ENCODE assay signal across 1 cellular context in genomic region chr12:100200450-100201181, GRCh38.
TF ChIP-seq lines count a peak whose summit lies in the region.

Gene ACTR6 (plus strand): TSS chr12:100200815. CDS start chr12:100200852, 37 bp downstream.

TF ChIP-seq in HepG2, 621 proteins besides CTCF, POLR2A, EP300 and RAD21 (continued from another document and continues in another):
- TF ChIP-seq KIAA2018 (CRISPR knock-in tag; IDR thresholded peaks at IDR 0.05; ENCODE audit: borderline replicate concordance): no peak
- TF ChIP-seq MXD3 (CRISPR knock-in tag; IDR thresholded peaks at IDR 0.05): 0 out of 2 replicates have a peak, but pooled peaks have one; percentile 42
- TF ChIP-seq PRMT3 (CRISPR knock-in tag; IDR thresholded peaks at IDR 0.05; ENCODE audit: borderline replicate concordance, low read depth): no peak
- TF ChIP-seq ATF5 (CRISPR knock-in tag; IDR thresholded peaks at IDR 0.05; ENCODE audit: low read depth): no peak
- no peak for TF ChIP-seq ZNF225 (CRISPR knock-in tag; IDR thresholded peaks at IDR 0.05)
- no peak for TF ChIP-seq TCF12 (IDR thresholded peaks at IDR 0.05)
- TF ChIP-seq TCF12 (CRISPR knock-in tag; IDR thresholded peaks at IDR 0.05): no peak
- TF ChIP-seq HDAC1 (CRISPR knock-in tag; IDR thresholded peaks at IDR 0.05): peak; percentile 92
- no peak for TF ChIP-seq TBX3 (IDR thresholded peaks at IDR 0.05; ENCODE audit: borderline replicate concordance)
- peak; percentile 30; the same call in 1 of the 2 replicates for TF ChIP-seq RXRB (CRISPR knock-in tag; IDR thresholded peaks at IDR 0.05; ENCODE audit: borderline replicate concordance)
- no peak for TF ChIP-seq ZNF740 (CRISPR knock-in tag; IDR thresholded peaks at IDR 0.05)
- no peak for TF ChIP-seq ZNF746 (CRISPR knock-in tag; IDR thresholded peaks at IDR 0.05)
- peak; percentile 81 for TF ChIP-seq ZGPAT (CRISPR knock-in tag; IDR thresholded peaks at IDR 0.05)
- TF ChIP-seq RARG (CRISPR knock-in tag; IDR thresholded peaks at IDR 0.05; ENCODE audit: low read depth): no peak
- TF ChIP-seq SMAD1 (CRISPR knock-in tag; IDR thresholded peaks at IDR 0.05; ENCODE audit: borderline replicate concordance, low read depth): no peak
- no peak for TF ChIP-seq ZFP62 (CRISPR knock-in tag; IDR thresholded peaks at IDR 0.05)
- no peak for TF ChIP-seq MTA3 (CRISPR knock-in tag; IDR thresholded peaks at IDR 0.05)
- TF ChIP-seq ZNF788 (CRISPR knock-in tag; IDR thresholded peaks at IDR 0.05; ENCODE audit: borderline replicate concordance): no peak
- TF ChIP-seq ZNF253 (CRISPR knock-in tag; IDR thresholded peaks at IDR 0.05; ENCODE audit: borderline replicate concordance): no peak
- TF ChIP-seq TFE3 (CRISPR knock-in tag; IDR thresholded peaks at IDR 0.05): peak; percentile 59; the same call in 1 of the 2 replicates
- no peak for TF ChIP-seq ZBTB10 (CRISPR knock-in tag; IDR thresholded peaks at IDR 0.05; ENCODE audit: borderline replicate concordance)
- TF ChIP-seq ZBTB8A (CRISPR knock-in tag; IDR thresholded peaks at IDR 0.05; ENCODE audit: borderline replicate concordance, low read depth): no peak
- no peak for TF ChIP-seq ZNF101 (CRISPR knock-in tag; IDR thresholded peaks at IDR 0.05; ENCODE audit: borderline replicate concordance, low read depth)
- TF ChIP-seq ZNF891 (CRISPR knock-in tag; IDR thresholded peaks at IDR 0.05): no peak
- TF ChIP-seq ZNF816 (CRISPR knock-in tag; IDR thresholded peaks at IDR 0.05; ENCODE audit: borderline replicate concordance): no peak
- TF ChIP-seq ZNF276 (CRISPR knock-in tag; IDR thresholded peaks at IDR 0.05; ENCODE audit: low read depth): no peak
- TF ChIP-seq MAFG (CRISPR knock-in tag; IDR thresholded peaks at IDR 0.05): no peak
- no peak; the same call in 1 of the 2 replicates for TF ChIP-seq ZNF616 (CRISPR knock-in tag; IDR thresholded peaks at IDR 0.05; ENCODE audit: low read depth)
- TF ChIP-seq MAZ (IDR thresholded peaks at IDR 0.05; ENCODE audit: borderline replicate concordance, low read depth, low read length): no peak
- TF ChIP-seq MAZ (CRISPR knock-in tag; IDR thresholded peaks at IDR 0.05; ENCODE audit: low read depth): no peak; the same call in 1 of the 2 replicates
- peak; percentile 77; the same call in 1 of the 2 replicates for TF ChIP-seq HOXA3 (CRISPR knock-in tag; IDR thresholded peaks at IDR 0.05)
- TF ChIP-seq HBP1 (CRISPR knock-in tag; IDR thresholded peaks at IDR 0.05; ENCODE audit: low read depth): peak; percentile 93
- TF ChIP-seq NR2C2 (CRISPR knock-in tag; IDR thresholded peaks at IDR 0.05; ENCODE audit: borderline replicate concordance): peak; percentile 68; the same call in 1 of the 2 replicates
- TF ChIP-seq ZNF878 (CRISPR knock-in tag; IDR thresholded peaks at IDR 0.05): no peak
- TF ChIP-seq ZSCAN12 (CRISPR knock-in tag; IDR thresholded peaks at IDR 0.05): no peak
- TF ChIP-seq NCOR1 (IDR thresholded peaks at IDR 0.05; ENCODE audit: borderline replicate concordance, low read length): no peak
- no peak for TF ChIP-seq RFXANK (CRISPR knock-in tag; IDR thresholded peaks at IDR 0.05)
- no peak for TF ChIP-seq PLRG1 (conservative IDR thresholded peaks at IDR 0.05)
- TF ChIP-seq DNMT1 (CRISPR knock-in tag; IDR thresholded peaks at IDR 0.05): no peak
- no peak for TF ChIP-seq EZH2 (conservative IDR thresholded peaks at IDR 0.05; ENCODE audit: low read depth, low read length)
- peak; percentile 27; the same call in 1 of the 2 replicates for TF ChIP-seq FOSL2 (CRISPR knock-in tag; IDR thresholded peaks at IDR 0.05)
- no peak for TF ChIP-seq SP140L (CRISPR knock-in tag; IDR thresholded peaks at IDR 0.05; ENCODE audit: borderline replicate concordance)
- TF ChIP-seq ZNF598 (CRISPR knock-in tag; IDR thresholded peaks at IDR 0.05; ENCODE audit: borderline replicate concordance): 0 out of 2 replicates have a peak, but pooled peaks have one; percentile 28
